In genomic region chr3:20539666-20540460, GRCh38 we compare ENCODE assay signal across 15 cellular contexts.
DNase-seq lines count a peak whose midpoint lies in the region; ATAC-seq and TF ChIP-seq lines count a peak whose summit lies in the region.
"Had no signal": no experiment of that assay in that cellular context is flagged by ENCODE, and none has a peak within 500 bp of the region (broad histone marks: within the 10 kb centered on the region; RNA-seq: fewer than 3 reads in every experiment).

No MANE protein-coding gene starts in this region.

- no peak overlapping the region for H3K4me3 Mint-ChIP-seq in WTC11
- H3K4me3 Mint-ChIP-seq in activated naive CD4-positive, alpha-beta T cell treated with anti-CD3 and anti-CD28 coated beads, Interleukin-2, amount 10 ng/mL, durations not matched to agents 7 days and 5 days, result no peak overlapping the region
- H3K4me3 Mint-ChIP-seq: CD14-positive monocyte; CD8-positive, alpha-beta T cell; HFFc6 had no signal

- WGBS in gastroesophageal sphincter (ENCODE audit: low coverage in 1 of 2), 2 donors, result 87 to 91% methylated on average over 7 to 8 of the region's 9 CpGs

- no peaks in the 10 kb centered on the region for H3K27me3 Mint-ChIP-seq in WTC11 (ENCODE audit: low read depth)
- no peaks in the 10 kb centered on the region for H3K27me3 Mint-ChIP-seq in activated naive CD4-positive, alpha-beta T cell treated with anti-CD3 and anti-CD28 coated beads, Interleukin-2, amount 10 ng/mL, durations not matched to agents 7 days and 5 days

- TF ChIP-seq CTCF in WTC11 (IDR thresholded peaks at IDR 0.05), result no peak
- TF ChIP-seq CTCF in gastroesophageal sphincter (IDR thresholded peaks at IDR 0.05), result no peak

- H3K36me3 Mint-ChIP-seq in WTC11, result no peaks in the 10 kb centered on the region
- H3K36me3 Mint-ChIP-seq in activated naive CD4-positive, alpha-beta T cell treated with anti-CD3 and anti-CD28 coated beads, Interleukin-2, amount 10 ng/mL, durations not matched to agents 7 days and 5 days, result no peaks in the 10 kb centered on the region
- H3K36me3 Mint-ChIP-seq: CD14-positive monocyte; CD8-positive, alpha-beta T cell had no signal

- no peak for TF ChIP-seq EP300 in gastroesophageal sphincter (IDR thresholded peaks at IDR 0.05)

- H3K36me3 ChIP-seq in gastroesophageal sphincter, result no peaks in the 10 kb centered on the region

- no peaks in the 10 kb centered on the region for H3K9me3 Mint-ChIP-seq in WTC11
- H3K9me3 Mint-ChIP-seq in activated naive CD4-positive, alpha-beta T cell treated with anti-CD3 and anti-CD28 coated beads, Interleukin-2, amount 10 ng/mL, durations not matched to agents 7 days and 5 days, result no peaks in the 10 kb centered on the region
- H3K9me3 Mint-ChIP-seq: HFFc6 had no signal

- no peak for TF ChIP-seq POLR2A in gastroesophageal sphincter (IDR thresholded peaks at IDR 0.05)

- H3K27ac ChIP-seq in gastroesophageal sphincter, result no peak overlapping the region
- H3K27ac ChIP-seq: 22Rv1 had no signal

- intact Hi-C loops in Right ventricle myocardium inferior (cut with DNase I), result no loop called here
- intact Hi-C loops in Right ventricle myocardium superior (cut with DNase I), result no loop called here

- no peaks in the 10 kb centered on the region for H3K4me1 ChIP-seq in gastroesophageal sphincter

- peak; percentile 30 for DNase-seq in DMS 273 (lab: John Stamatoyannopoulos, UW; ENCODE audit: unreplicated experiment)
- DNase-seq in DMS 273 treated with DMSO at 0.1 percent for 48 hours (lab: John Stamatoyannopoulos, UW), result no peak
- DNase-seq in Right ventricle myocardium inferior (ENCODE audit: missing footprints), result peak; percentile 7
- no peak for DNase-seq in Right ventricle myocardium superior
- DNase-seq in WTC11 (ENCODE audit: low spot score), result no peak
- no peak for DNase-seq in DMS153 treated with DMSO at 0.1 percent for 48 hours (lab: John Stamatoyannopoulos, UW; ENCODE audit: unreplicated experiment)
- no peak for DNase-seq in activated naive CD4-positive, alpha-beta T cell treated with anti-CD3 and anti-CD28 coated beads, Interleukin-2, amount 10 ng/mL, durations not matched to agents 7 days and 5 days
- DNase-seq: CD8-positive, alpha-beta T cell; COR-L47; HCEC 1CT; HFFc6 had no signal

- POLR2A ChIA-PET in WTC11 (lab: Charles Lee), result no interaction called here

- no peaks in the 10 kb centered on the region for H3K9me3 ChIP-seq in gastroesophageal sphincter

- no peak overlapping the region for H3K4me3 ChIP-seq in gastroesophageal sphincter
- H3K4me3 ChIP-seq: GM12878 had no signal

- peaks cover 14% of the 10 kb centered on the region for H3K4me1 Mint-ChIP-seq in WTC11
- no peaks in the 10 kb centered on the region for H3K4me1 Mint-ChIP-seq in activated naive CD4-positive, alpha-beta T cell treated with anti-CD3 and anti-CD28 coated beads, Interleukin-2, amount 10 ng/mL, durations not matched to agents 7 days and 5 days
- H3K4me1 Mint-ChIP-seq: CD14-positive monocyte had no signal

- ATAC-seq in Right ventricle myocardium inferior (no peak), Right ventricle myocardium superior (ENCODE audit: poor library complexity) (no peak), WTC11 (no peak), gastroesophageal sphincter (no peak)
- ATAC-seq: CD8-positive, alpha-beta T cell; GM12878 had no signal

- CTCF ChIA-PET in WTC11 (lab: Charles Lee), result no interaction called here
- CTCF ChIA-PET in activated naive CD4-positive, alpha-beta T cell treated with anti-CD3 and anti-CD28 coated beads, Interleukin-2, amount 10 ng/mL, durations not matched to agents 7 days and 5 days (lab: Charles Lee), result no interaction called here

- H3K27ac Mint-ChIP-seq in WTC11, result peak overlapping the region; percentile 22; the same call in 1 of the 2 replicates
- no peak overlapping the region for H3K27ac Mint-ChIP-seq in activated naive CD4-positive, alpha-beta T cell treated with anti-CD3 and anti-CD28 coated beads, Interleukin-2, amount 10 ng/mL, durations not matched to agents 7 days and 5 days
- H3K27ac Mint-ChIP-seq: CD8-positive, alpha-beta T cell; HFFc6 had no signal

- H3K27me3 ChIP-seq in gastroesophageal sphincter, result no peaks in the 10 kb centered on the region

TF ChIP-seq in WTC11, 78 proteins besides CTCF, POLR2A, EP300 and RAD21:
- TF ChIP-seq ZNF416 (CRISPR knock-in tag; IDR thresholded peaks at IDR 0.05), result no peak
- no peak for TF ChIP-seq ZNF396 (CRISPR knock-in tag; IDR thresholded peaks at IDR 0.05; ENCODE audit: borderline replicate concordance)
- TF ChIP-seq GABPB1 (CRISPR knock-in tag; IDR thresholded peaks at IDR 0.05), result no peak
- TF ChIP-seq FOXJ3 (CRISPR knock-in tag; IDR thresholded peaks at IDR 0.05; ENCODE audit: borderline replicate concordance), result no peak
- no peak for TF ChIP-seq ZBTB43 (CRISPR knock-in tag; IDR thresholded peaks at IDR 0.05)

Comparison
In these comparisons a context has a peak if more than half of its experiments do, and no peak if none do; other contexts are left out.
1. DNase-seq: peak in DMS 273 (single experiment) and Right ventricle myocardium inferior (single experiment); none in DMS 273 treated with DMSO at 0.1 percent for 48 hours (single experiment), Right ventricle myocardium superior (single experiment), WTC11 (single experiment), DMS153 treated with DMSO at 0.1 percent for 48 hours (single experiment) and activated naive CD4-positive, alpha-beta T cell treated with anti-CD3 and anti-CD28 coated beads, Interleukin-2, amount 10 ng/mL, durations not matched to agents 7 days and 5 days (single experiment).